Comparison of ENCODE assay signal across 17 cellular contexts in genomic region chr1:3560199-3560955, GRCh38.
"Had no signal": no experiment of that assay in that cellular context is flagged by ENCODE, and none has a peak within 500 bp of the region (broad histone marks: within the 10 kb centered on the region; RNA-seq: fewer than 3 reads in every experiment).

No MANE protein-coding gene starts in this region.

- H2AFZ ChIP-seq: parathyroid adenoma had no signal

- H3K27ac ChIP-seq: cardiac muscle cell, esophagus squamous epithelium, neutrophil, parathyroid adenoma, upper lobe of left lung had no signal

- H3K79me2 ChIP-seq: parathyroid adenoma had no signal

- H3K9ac ChIP-seq: parathyroid adenoma had no signal

- H3K9me3 ChIP-seq: neutrophil, upper lobe of left lung had no signal

- H3K27me3 ChIP-seq: cardiac muscle cell, neutrophil, upper lobe of left lung had no signal

- H3K4me1 ChIP-seq: parathyroid adenoma, upper lobe of left lung had no signal

- ATAC-seq: activated T-cell treated with anti-CD3 and anti-CD28 coated beads, Interleukin-2, amount 50 U/mL, for 72 hours; effector memory CD8-positive, alpha-beta T cell; stimulated activated naive CD8-positive, alpha-beta T cell treated with anti-CD3 and anti-CD28 coated beads, Interleukin-15, amount 100 ng/mL, for 72 hours had no signal

- H3K4me3 ChIP-seq: cardiac muscle cell, esophagus squamous epithelium, skin epidermis, upper lobe of left lung had no signal

- DNase-seq: activated CD4-positive, CD25-positive, alpha-beta regulatory T cell treated with anti-CD3 and anti-CD28 coated beads, Interleukin-2, amount 50 U/mL, for 72 hours; activated effector memory CD4-positive, alpha-beta T cell treated with anti-CD3 and anti-CD28 coated beads, Interleukin-2, amount 50 U/mL, for 16 hours; activated T-cell treated with anti-CD3 and anti-CD28 coated beads, Interleukin-2, amount 50 U/mL, for 72 hours; dermis blood vessel endothelial cell; effector memory CD8-positive, alpha-beta T cell; esophagus squamous epithelium; foreskin fibroblast; glutamatergic neuron; stimulated activated CD4-positive, alpha-beta T cell treated with anti-CD3 and anti-CD28 coated beads, Interleukin-15, amount 100 ng/mL, for 24 hours; stimulated activated CD4-positive, alpha-beta T cell treated with anti-CD3 and anti-CD28 coated beads, Interleukin-2, amount 100 ng/mL, for 48 hours; stimulated activated naive CD8-positive, alpha-beta T cell treated with anti-CD3 and anti-CD28 coated beads, Interleukin-15, amount 100 ng/mL, for 72 hours had no signal

- H3K36me3 ChIP-seq: cardiac muscle cell, esophagus squamous epithelium, neutrophil, upper lobe of left lung had no signal

- FAIRE-seq: keratinocyte had no signal
